In the genomic region with DNA sequence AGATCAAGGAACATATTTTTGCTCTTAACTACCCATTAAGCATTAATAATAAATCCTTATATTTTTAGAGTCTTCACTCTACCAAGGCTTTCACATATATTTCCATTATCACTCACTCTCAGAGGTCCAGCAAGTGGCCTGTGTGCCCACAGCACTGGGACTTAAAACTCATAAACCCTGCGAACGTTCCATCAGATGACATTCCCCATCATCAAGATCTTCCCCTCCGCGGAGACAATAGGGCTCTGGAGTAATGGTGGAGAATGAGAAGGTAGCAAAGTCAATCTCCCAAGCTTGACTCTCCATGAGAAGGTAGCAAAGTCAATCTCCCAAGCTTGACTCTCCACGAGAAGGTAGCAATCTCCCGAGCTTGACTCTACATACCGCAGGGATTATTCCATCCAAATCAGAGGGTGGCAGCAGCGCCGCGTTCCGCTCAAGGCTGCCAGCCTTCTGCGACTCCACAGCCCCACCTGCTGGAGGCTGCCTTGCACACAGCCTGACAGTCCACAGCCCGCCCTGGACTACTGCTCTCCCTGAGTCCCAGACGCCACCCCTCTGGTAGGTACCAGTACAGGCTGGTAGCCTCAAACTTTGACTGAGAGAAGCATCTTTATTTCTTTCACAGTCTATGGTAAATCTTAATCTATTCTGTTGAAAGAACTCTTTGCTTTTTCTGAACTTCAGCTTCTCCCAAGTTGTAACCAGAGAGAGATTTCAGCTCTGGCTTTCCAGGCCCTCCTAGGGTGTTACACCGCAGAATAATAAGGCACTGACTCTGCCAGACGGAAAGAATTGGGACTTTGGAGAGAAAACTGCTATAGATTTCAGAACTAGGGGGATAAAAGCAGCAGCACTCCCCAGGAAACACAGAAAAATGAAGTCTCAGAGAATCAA, we compare ENCODE assay signal across 8 cellular contexts. TPM values are rescaled to one million over a fixed set of nuclear protein-coding genes. Genes with fewer than 3 reads are reported as not detected.
DNase-seq lines count a peak whose midpoint lies in the region; ATAC-seq, FAIRE-seq and TF ChIP-seq lines count a peak whose summit lies in the region.

No MANE protein-coding gene starts in this region.

- peaks cover 10% of the 10 kb centered on the region for H3K4me1 Mint-ChIP-seq in T-helper 17 cell

- no peak overlapping the region for H3K27ac Mint-ChIP-seq in T-helper 17 cell

- no peaks in the 10 kb centered on the region for H3K9me3 ChIP-seq in T-helper 17 cell (ENCODE audit: control insufficient read depth, low read length, poor library complexity, severe bottlenecking)
- no peaks in the 10 kb centered on the region for H3K9me3 ChIP-seq in adrenal gland (replicated peaks in 1 of 3)

- H3K27me3 Mint-ChIP-seq in T-helper 17 cell = peaks cover 67% of the 10 kb centered on the region

- H3K4me3 Mint-ChIP-seq in T-helper 17 cell = no peak overlapping the region

- TF ChIP-seq CTCF in adrenal gland (IDR thresholded peaks at IDR 0.05) = peak; percentile 83 to 98 (median 91)

- no peaks in the 10 kb centered on the region for H3K4me1 ChIP-seq in adrenal gland (replicated peaks in 1 of 2)

- H3K36me3 Mint-ChIP-seq in T-helper 17 cell (ENCODE audit: low read depth) = peaks cover 8% of the 10 kb centered on the region

- 17 to 23% (median 19%) methylated on average over 15 to 16 of the region's 16 CpGs for WGBS in adrenal gland, 4 donors

- FAIRE-seq in GM12891 (lab: Jason Lieb, UNC) = peak; percentile 97

- peaks cover 10% of the 10 kb centered on the region for H3K27me3 ChIP-seq in adrenal gland

- H3K27ac ChIP-seq in adrenal gland = no peak overlapping the region

- H3K36me3 ChIP-seq in adrenal gland (replicated peaks in 1 of 2) = no peaks in the 10 kb centered on the region

- DNase-seq in GM12891 (ENCODE audit: insufficient read length, low spot score) (peak; percentile 49), NCI-H1417 treated with DMSO at 0.1 percent for 48 hours (lab: John Stamatoyannopoulos, UW) (peak; percentile 18), T-helper 17 cell (peak; percentile 62 to 85 (median 66)), adrenal gland (peak; percentile 79 to 94 (median 88)), left ventricle myocardium superior (peak; percentile 95), sciatic nerve (ENCODE audit: low spot score) (peak; percentile 94)

- ATAC-seq in HG02678 (IDR thresholded peaks at IDR 0.05; ENCODE audit: unreplicated experiment) (peak; percentile 99), T-helper 17 cell (peak; percentile 100), left ventricle myocardium superior (peak; percentile 99), sciatic nerve (peak; percentile 99), HG03025 (IDR thresholded peaks at IDR 0.05; ENCODE audit: low FRiP score, unreplicated experiment) (no peak)

- no peak overlapping the region for H3K4me3 ChIP-seq in adrenal gland

- no peak for TF ChIP-seq POLR2A in GM12891 (IDR thresholded peaks at IDR 0.05; ENCODE audit: low read depth, low read length)
- no peak for TF ChIP-seq POLR2A in adrenal gland (IDR thresholded peaks at IDR 0.05)

- intact Hi-C loops in adrenal gland (cut with DNase I) = no loop called here
- intact Hi-C loops in left ventricle myocardium superior (cut with micrococcal nuclease) = no loop called here
- intact Hi-C loops in sciatic nerve (cut with DNase I) = no loop called here

TF ChIP-seq in GM12891, 5 proteins besides CTCF, POLR2A, EP300 and RAD21:
- TF ChIP-seq SPI1 (IDR thresholded peaks at IDR 0.05; ENCODE audit: low read depth, low read length) (no peak), PAX5 (IDR thresholded peaks at IDR 0.05; ENCODE audit: insufficient read depth, low read length, severe bottlenecking) (no peak), POU2F2 (IDR thresholded peaks at IDR 0.05; ENCODE audit: low read depth, low read length) (no peak), TAF1 (IDR thresholded peaks at IDR 0.05; ENCODE audit: low read depth, low read length) (no peak), POLR2AphosphoS5 (IDR thresholded peaks at IDR 0.05; ENCODE audit: low read depth, low read length) (no peak)

RNA-seq across cellular contexts. Expression of gene CTTNBP2NL, which starts 26.4 kb away (rescaled TPM):
- polyA plus RNA-seq in GM12891 (2012; ENCODE audit: low read depth, missing spikeins) = 1.6 TPM
- total RNA-seq in T-helper 17 cell = under 1 TPM; 0.45 to 0.91 TPM
- total RNA-seq in adrenal gland = 10 to 100 TPM in 5 of 8 donors, 1 to 10 TPM in 3; 5.5 to 22.0 (median 16.8) TPM
- 10 to 100 TPM in 1 of 3 donors, 1 to 10 TPM in 2; 2.5 to 11.3 (median 6.3) TPM for polyA plus RNA-seq in adrenal gland
- 12.6 TPM for total RNA-seq in left ventricle myocardium superior
- total RNA-seq in sciatic nerve = 63.4 TPM

Comparison
In these comparisons a context has a peak if more than half of its experiments do, and no peak if none do; other contexts are left out.
1. DNase-seq: peak in every context shown above with its lines; median percentile 95 in left ventricle myocardium superior; 94 in sciatic nerve; 88 in adrenal gland; 66 in T-helper 17 cell; 49 in GM12891; 18 in NCI-H1417 treated with DMSO at 0.1 percent for 48 hours.